11 cellular contexts compared by ENCODE assay signal in the genomic region with DNA sequence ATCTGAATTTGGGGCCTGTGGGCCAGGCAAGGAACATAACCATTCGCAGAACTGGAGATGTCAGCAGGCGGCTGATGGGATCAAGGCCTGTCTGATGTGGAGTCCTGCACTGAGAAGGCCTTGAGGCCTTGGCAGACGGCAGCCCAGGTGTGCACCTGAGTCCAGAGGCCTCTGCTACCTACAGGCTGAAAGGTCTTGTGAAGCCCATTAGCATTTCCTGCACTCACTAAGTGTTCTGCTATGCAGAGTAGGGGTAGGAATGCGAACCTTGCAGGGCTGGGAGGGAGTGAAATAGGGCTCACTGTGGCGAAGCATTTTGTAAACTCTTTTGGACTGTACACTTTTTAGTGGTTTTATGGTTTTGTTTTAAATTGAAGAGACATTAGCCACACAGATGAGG. TPM values are rescaled to one million over a fixed set of nuclear protein-coding genes. Genes with fewer than 3 reads are reported as not detected.
DNase-seq lines count a peak whose midpoint lies in the region; ATAC-seq and TF ChIP-seq lines count a peak whose summit lies in the region.
"Had no signal": no experiment of that assay in that cellular context is flagged by ENCODE, and none has a peak within 500 bp of the region (broad histone marks: within the 10 kb centered on the region; RNA-seq: fewer than 3 reads in every experiment).

No MANE protein-coding gene starts in this region.

- WGBS in mesodermal cell (ENCODE audit: insufficient coverage in 2 of 2), 2 experiments, result 85 to 95% methylated on average over 4 to 5 of the region's 5 CpGs

- H3K4me3 ChIP-seq in cardiac muscle cell, result no peak overlapping the region
- no peak overlapping the region for H3K4me3 ChIP-seq in choroid plexus epithelial cell (ENCODE audit: low read depth, low read length)
- H3K4me3 ChIP-seq in mesodermal cell (ENCODE audit: extremely low read depth, insufficient read depth, low read length, poor library complexity, severe bottlenecking), result no peak overlapping the region
- H3K4me3 ChIP-seq in upper lobe of right lung, result no peak overlapping the region
- no peak overlapping the region for H3K4me3 ChIP-seq in Caco-2 (ENCODE audit: low read depth, low read length)

- H3K27me3 Mint-ChIP-seq in Caco-2 (ENCODE audit: insufficient read depth, unreplicated experiment), result no peaks in the 10 kb centered on the region
- H3K27me3 Mint-ChIP-seq: IgD-negative memory B cell, T-cell had no signal

- TF ChIP-seq CTCF in cardiac muscle cell (IDR thresholded peaks at IDR 0.05; ENCODE audit: low read depth, low read length), result no peak
- peak; percentile 46 for TF ChIP-seq CTCF in choroid plexus epithelial cell (conservative IDR thresholded peaks at IDR 0.05; ENCODE audit: low read depth, low read length)
- TF ChIP-seq CTCF in upper lobe of right lung (IDR thresholded peaks at IDR 0.05), result no peak
- peak in 1 of 2 experiments; percentile 9 for TF ChIP-seq CTCF in Caco-2 (IDR thresholded peaks at IDR 0.05; ENCODE audit: insufficient read depth in 1 of 2, low read depth in 1 of 2, low read length in 1 of 2, severe bottlenecking in 1 of 2, unreplicated experiment in 1 of 2)

- no peak overlapping the region for H3K27ac Mint-ChIP-seq in Caco-2 (ENCODE audit: unreplicated experiment)
- H3K27ac Mint-ChIP-seq: IgD-negative memory B cell had no signal

- no peaks in the 10 kb centered on the region for H3K9me3 Mint-ChIP-seq in Caco-2 (ENCODE audit: unreplicated experiment)
- H3K9me3 Mint-ChIP-seq: IgD-negative memory B cell, T-cell had no signal

- CTCF ChIA-PET in Caco-2 (lab: Charles Lee), result no interaction called here

- DNase-seq in cardiac muscle cell (ENCODE audit: low read depth in 1 of 2, low spot score in 1 of 2), result peak; percentile 7 to 55
- no peak for DNase-seq in left cardiac atrium
- DNase-seq in choroid plexus epithelial cell (ENCODE audit: low read depth), result peak; percentile 79
- no peak for DNase-seq in upper lobe of right lung
- no peak for DNase-seq in Caco-2
- no peak for DNase-seq in SW480 (ENCODE audit: low spot score)
- DNase-seq in HPDE6-E6E7 (ENCODE audit: extremely low spot score), result no peak
- DNase-seq: NCI-H510A had no signal

- no peaks in the 10 kb centered on the region for H3K4me1 Mint-ChIP-seq in Caco-2 (ENCODE audit: low read depth, unreplicated experiment)

- no peaks in the 10 kb centered on the region for H3K36me3 ChIP-seq in cardiac muscle cell
- no peaks in the 10 kb centered on the region for H3K36me3 ChIP-seq in mesodermal cell (ENCODE audit: control insufficient read depth, insufficient read depth, low read length)
- H3K36me3 ChIP-seq in upper lobe of right lung, result no peaks in the 10 kb centered on the region
- no peaks in the 10 kb centered on the region for H3K36me3 ChIP-seq in Caco-2 (ENCODE audit: control insufficient read depth, insufficient read depth, low read length)

- peaks cover 8% of the 10 kb centered on the region for H3K4me1 ChIP-seq in cardiac muscle cell (ENCODE audit: low read depth)
- H3K4me1 ChIP-seq in mesodermal cell (ENCODE audit: control insufficient read depth, insufficient read depth, low read length, poor library complexity, severe bottlenecking), result peaks cover 26% of the 10 kb centered on the region
- H3K4me1 ChIP-seq in upper lobe of right lung, result peaks cover 43% of the 10 kb centered on the region
- no peaks in the 10 kb centered on the region for H3K4me1 ChIP-seq in Caco-2

- POLR2A ChIA-PET in Caco-2 (lab: Charles Lee), result no interaction called here

- no TSS peak for BruUV-seq in Caco-2 (replicated peaks; lab: Mats Ljungman, UMichigan)

- no peak overlapping the region for H3K27ac ChIP-seq in cardiac muscle cell
- H3K27ac ChIP-seq in mesodermal cell (ENCODE audit: low read depth, low read length, severe bottlenecking), result peak overlapping the region; percentile 57
- H3K27ac ChIP-seq in upper lobe of right lung, result peak overlapping the region; percentile 78

- H3K4me3 Mint-ChIP-seq in Caco-2 (ENCODE audit: unreplicated experiment), result no peak overlapping the region
- H3K4me3 Mint-ChIP-seq: IgD-negative memory B cell, T-cell had no signal

- intact Hi-C loops in left cardiac atrium (cut with DNase I), result loop anchor here in 1 of 2 donors (10.0 kb wide), 1 partner anchor 49 kb away; a partner anchor contains a TSS
- intact Hi-C loops in upper lobe of right lung (cut with DNase I), result no loop called here
- intact Hi-C loops in Caco-2 (cut with micrococcal nuclease; ENCODE audit: unreplicated experiment), result no loop called here

- H3K9me3 ChIP-seq in cardiac muscle cell (ENCODE audit: low read depth), result no peaks in the 10 kb centered on the region
- H3K9me3 ChIP-seq in mesodermal cell (ENCODE audit: control insufficient read depth, low read length), result no peaks in the 10 kb centered on the region
- H3K9me3 ChIP-seq in upper lobe of right lung, result no peaks in the 10 kb centered on the region
- H3K9me3 ChIP-seq in Caco-2, result no peaks in the 10 kb centered on the region

- H3K36me3 Mint-ChIP-seq in Caco-2 (ENCODE audit: insufficient read depth, unreplicated experiment), result no peaks in the 10 kb centered on the region
- H3K36me3 Mint-ChIP-seq: T-cell had no signal

- ATAC-seq in left cardiac atrium, result no peak
- ATAC-seq in upper lobe of right lung, result peak; percentile 47
- ATAC-seq: T-cell had no signal

- H3K27me3 ChIP-seq in cardiac muscle cell, result no peaks in the 10 kb centered on the region
- no peaks in the 10 kb centered on the region for H3K27me3 ChIP-seq in upper lobe of right lung
- H3K27me3 ChIP-seq in Caco-2 (replicated peaks; ENCODE audit: control insufficient read depth, insufficient read depth, low read length), result no peaks in the 10 kb centered on the region

RNA-seq across cellular contexts. Expression of a gene that starts 48.3 kb away (rescaled TPM):
- 4.4 and 7.7 TPM in 2 replicates for total RNA-seq in cardiac muscle cell
- polyA plus RNA-seq in cardiac muscle cell, result 16.1 and 23.8 TPM in 2 replicates
- 10 to 100 TPM; 10.5 to 13.0 TPM for total RNA-seq in left cardiac atrium
- polyA plus RNA-seq in mesodermal cell (2013, experiment 1 of 2), result 23.1 TPM
- polyA plus RNA-seq in mesodermal cell (2013, experiment 2 of 2), result 20.2 TPM
- total RNA-seq in upper lobe of right lung, result 24.5 TPM
- total RNA-seq in Caco-2 (2022), result 9.1 and 12.4 TPM in 2 replicates

Comparison
In these comparisons a context has a peak if more than half of its experiments do, and no peak if none do; other contexts are left out.
1. DNase-seq: peak in cardiac muscle cell (2 of 2) and choroid plexus epithelial cell (single experiment); none in left cardiac atrium (single experiment), upper lobe of right lung (single experiment), Caco-2 (0 of 2), SW480 (single experiment) and HPDE6-E6E7 (single experiment).